In genomic region chr5:123810911-123811310, GRCh38 we compare ENCODE assay signal across 17 cellular contexts.
A peak's percentile ranks its signal among the peaks of the same experiment; 100 is the strongest.
DNase-seq lines count a peak whose midpoint lies in the region; ATAC-seq and TF ChIP-seq lines count a peak whose summit lies in the region.
"Had no signal": no experiment of that assay in that cellular context is flagged by ENCODE, and none has a peak within 500 bp of the region (broad histone marks: within the 10 kb centered on the region; RNA-seq: fewer than 3 reads in every experiment).

No MANE protein-coding gene starts in this region.

- 63 to 78% methylated on average over 2 to 4 of the region's 4 CpGs for WGBS in endodermal cell (ENCODE audit: insufficient coverage in 1 of 2, insufficient read length in 1 of 2), 2 experiments

- H2AFZ ChIP-seq in OCI-LY1 (ENCODE audit: low read length): peak overlapping the region; percentile 99
- H2AFZ ChIP-seq in neuron (ENCODE audit: low read depth, low read length): no peak overlapping the region

- H3K36me3 ChIP-seq in BLaER1 treated with 17β-estradiol and CSF1 and Interleukin-3, amounts not matched to agents 10 nM and 100 nM: no peaks in the 10 kb centered on the region
- no peaks in the 10 kb centered on the region for H3K36me3 ChIP-seq in OCI-LY1 (ENCODE audit: insufficient read depth, low read length)
- H3K36me3 ChIP-seq in endodermal cell (ENCODE audit: control insufficient read depth, insufficient read depth, low read length): no peaks in the 10 kb centered on the region
- no peaks in the 10 kb centered on the region for H3K36me3 ChIP-seq in neuron (ENCODE audit: insufficient read depth, low read length)

- H3K27ac ChIP-seq in BLaER1 treated with 17β-estradiol and CSF1 and Interleukin-3, amounts not matched to agents 10 nM and 100 nM: peak overlapping the region in 9 of 11 experiments; percentile 4 to 95 (median 88); a peak in 18 of 22 replicates
- peak overlapping the region; percentile 77 for H3K27ac ChIP-seq in OCI-LY1 (ENCODE audit: low read depth, low read length, poor library complexity, severe bottlenecking)
- H3K27ac ChIP-seq in endodermal cell (ENCODE audit: low read depth, low read length): peak overlapping the region; percentile 74

- no peaks in the 10 kb centered on the region for H3K27me3 ChIP-seq in BLaER1 treated with 17β-estradiol and CSF1 and Interleukin-3, amounts not matched to agents 10 nM and 100 nM
- H3K27me3 ChIP-seq in OCI-LY1 (ENCODE audit: insufficient read depth, low read length) (no peaks in the 10 kb centered on the region), endodermal cell (ENCODE audit: control insufficient read depth, insufficient read depth, low read length, poor library complexity, severe bottlenecking) (no peaks in the 10 kb centered on the region), neuron (ENCODE audit: insufficient read depth, low read length) (no peaks in the 10 kb centered on the region)

- peak overlapping the region in 7 of 11 experiments; percentile 36 to 72 (median 56); a peak in 13 of 22 replicates for H3K9ac ChIP-seq in BLaER1 treated with 17β-estradiol and CSF1 and Interleukin-3, amounts not matched to agents 10 nM and 100 nM
- H3K9ac ChIP-seq in OCI-LY1 (ENCODE audit: low read length) (no peak overlapping the region), endodermal cell (ENCODE audit: extremely low read depth, low read length, poor library complexity, severe bottlenecking) (no peak overlapping the region)

- H3K9me2 ChIP-seq in OCI-LY1 (ENCODE audit: low read depth, low read length): no peaks in the 10 kb centered on the region

- peak overlapping the region in 2 of 10 experiments; percentile 3 to 40; a peak in 3 of 20 replicates for H3K4me3 ChIP-seq in BLaER1 treated with 17β-estradiol and CSF1 and Interleukin-3, amounts not matched to agents 10 nM and 100 nM
- H3K4me3 ChIP-seq in OCI-LY1 (ENCODE audit: low read depth, low read length, poor library complexity, severe bottlenecking) (no peak overlapping the region), endodermal cell (ENCODE audit: low read length) (no peak overlapping the region), neuron (ENCODE audit: low read length) (peak overlapping the region; percentile 7)
- H3K4me3 ChIP-seq: K562 had no signal

- peaks cover 45 to 99% (median 90%) of the 10 kb centered on the region in 10 experiments for H3K4me1 ChIP-seq in BLaER1 treated with 17β-estradiol and CSF1 and Interleukin-3, amounts not matched to agents 10 nM and 100 nM
- peaks cover 94% of the 10 kb centered on the region for H3K4me1 ChIP-seq in OCI-LY1 (ENCODE audit: insufficient read depth, low read length, severe bottlenecking)
- H3K4me1 ChIP-seq in endodermal cell (ENCODE audit: control insufficient read depth, insufficient read depth, low read length): peaks cover 26% of the 10 kb centered on the region
- peaks cover 96% of the 10 kb centered on the region for H3K4me1 ChIP-seq in neuron (ENCODE audit: insufficient read depth, low read length)

- no peaks in the 10 kb centered on the region for H4K20me1 ChIP-seq in BLaER1 treated with 17β-estradiol and CSF1 and Interleukin-3, amounts not matched to agents 10 nM and 100 nM
- H4K20me1 ChIP-seq in OCI-LY1 (ENCODE audit: insufficient read depth, low read length): no peaks in the 10 kb centered on the region

- H3K9me3 ChIP-seq in BLaER1 treated with 17β-estradiol and CSF1 and Interleukin-3, amounts not matched to agents 10 nM and 100 nM (replicated peaks in 1 of 11): no peaks in the 10 kb centered on the region; a peak in 2 of 22 replicates
- H3K9me3 ChIP-seq in OCI-LY1 (ENCODE audit: low read length): no peaks in the 10 kb centered on the region
- no peaks in the 10 kb centered on the region for H3K9me3 ChIP-seq in endodermal cell (ENCODE audit: control insufficient read depth, low read length)
- H3K9me3 ChIP-seq in neuron (ENCODE audit: low read length): no peaks in the 10 kb centered on the region

- H3F3A ChIP-seq in OCI-LY1 (ENCODE audit: insufficient read depth, low read length): peaks cover 7% of the 10 kb centered on the region; the same call in 1 of the 2 replicates

- TF ChIP-seq CTCF in OCI-LY1 (IDR thresholded peaks at IDR 0.05; ENCODE audit: low read length) (no peak), endodermal cell (conservative IDR thresholded peaks at IDR 0.05) (no peak)

- H3K4me3 Mint-ChIP-seq in endodermal cell: no peak overlapping the region
- H3K4me3 Mint-ChIP-seq in activated T-cell treated with anti-CD3 and anti-CD28 coated beads, Interleukin-2, amount 50 U/mL, for 72 hours: no peak overlapping the region
- H3K4me3 Mint-ChIP-seq: CD8-positive, alpha-beta T cell had no signal

- H3K4me1 Mint-ChIP-seq in endodermal cell: peaks cover 85% of the 10 kb centered on the region
- H3K4me1 Mint-ChIP-seq in activated T-cell treated with anti-CD3 and anti-CD28 coated beads, Interleukin-2, amount 50 U/mL, for 72 hours (ENCODE audit: low read depth): no peaks in the 10 kb centered on the region

- no peaks in the 10 kb centered on the region for H3K36me3 Mint-ChIP-seq in endodermal cell (ENCODE audit: low read depth)
- H3K36me3 Mint-ChIP-seq in activated T-cell treated with anti-CD3 and anti-CD28 coated beads, Interleukin-2, amount 50 U/mL, for 72 hours (ENCODE audit: insufficient read depth in 2 of 2): no peaks in the 10 kb centered on the region
- H3K36me3 Mint-ChIP-seq: CD8-positive, alpha-beta T cell had no signal

- H3K27me3 Mint-ChIP-seq in endodermal cell (ENCODE audit: insufficient read depth): no peaks in the 10 kb centered on the region
- H3K27me3 Mint-ChIP-seq in activated T-cell treated with anti-CD3 and anti-CD28 coated beads, Interleukin-2, amount 50 U/mL, for 72 hours (ENCODE audit: low read depth): no peaks in the 10 kb centered on the region

- H3K79me2 ChIP-seq in OCI-LY1 (ENCODE audit: insufficient read depth, low read length): no peaks in the 10 kb centered on the region

- no peaks in the 10 kb centered on the region for H3K9me3 Mint-ChIP-seq in endodermal cell
- H3K9me3 Mint-ChIP-seq in activated T-cell treated with anti-CD3 and anti-CD28 coated beads, Interleukin-2, amount 50 U/mL, for 72 hours: no peaks in the 10 kb centered on the region
- H3K9me3 Mint-ChIP-seq: CD8-positive, alpha-beta T cell had no signal

- DNase-seq in endodermal cell (peak; percentile 50), NCI-H1092 (lab: John Stamatoyannopoulos, UW) (no peak), germinal center (ENCODE audit: low spot score) (no peak)
- no peak for DNase-seq in activated T-cell treated with anti-CD3 and anti-CD28 coated beads, Interleukin-2, amount 50 U/mL, for 72 hours
- DNase-seq: ACHN; CD8-positive, alpha-beta T cell; DMS 273 treated with DMSO at 0.1 percent for 48 hours; EL; NCI-H2081 treated with DMSO at 0.1 percent for 48 hours; NCI-H226; NK-92 treated with Interleukin-12 subunit alpha and Interleukin-12 subunit beta, amount 100 ng/mL, for 24 hours; PC-3 had no signal

- peak overlapping the region; percentile 54 for H3K27ac Mint-ChIP-seq in endodermal cell
- no peak overlapping the region for H3K27ac Mint-ChIP-seq in activated T-cell treated with anti-CD3 and anti-CD28 coated beads, Interleukin-2, amount 50 U/mL, for 72 hours
- H3K27ac Mint-ChIP-seq: CD8-positive, alpha-beta T cell had no signal

- H3K4me2 ChIP-seq in BLaER1 treated with 17β-estradiol and CSF1 and Interleukin-3, amounts not matched to agents 10 nM and 100 nM: peak overlapping the region; percentile 59 to 87 (median 79)
- H3K4me2 ChIP-seq in OCI-LY1 (ENCODE audit: low read length): no peak overlapping the region; the same call in 1 of the 2 replicates

- ATAC-seq in activated T-cell treated with anti-CD3 and anti-CD28 coated beads, Interleukin-2, amount 50 U/mL, for 72 hours (replicated peaks in 1 of 2): no peak
- ATAC-seq in GM18502 (IDR thresholded peaks at IDR 0.05; ENCODE audit: poor library complexity, unreplicated experiment): no peak
- ATAC-seq: CD8-positive, alpha-beta T cell; K562; PC-3 had no signal

Comparison
In these comparisons a context has a peak if more than half of its experiments do, and no peak if none do; other contexts are left out.
1. H3K9ac ChIP-seq: peak in BLaER1 treated with 17β-estradiol and CSF1 and Interleukin-3, amounts not matched to agents 10 nM and 100 nM (7 of 11); none in OCI-LY1 (single experiment) and endodermal cell (single experiment).
2. Peak in every context shown above with its lines, with median percentiles within 50 percentile points of each other: H3K27ac ChIP-seq.